In the genomic region with DNA sequence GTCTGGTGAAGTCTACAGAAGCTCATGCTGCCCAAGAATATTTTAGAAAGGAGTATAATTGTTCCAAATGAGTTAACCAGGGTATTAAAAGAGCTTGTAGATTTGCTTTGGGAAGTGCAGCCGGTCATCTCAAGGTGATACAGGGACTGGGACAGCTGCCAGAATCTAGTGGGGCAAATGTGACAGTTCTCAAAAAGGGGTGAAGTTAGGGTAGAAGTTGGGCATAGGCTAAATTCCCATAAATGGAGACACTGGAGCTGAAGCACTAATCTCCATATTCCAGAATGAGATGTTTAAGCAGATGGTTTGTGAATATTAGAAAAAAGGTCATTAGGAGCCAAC, we compare ENCODE assay signal across 23 cellular contexts.
DNase-seq lines count a peak whose midpoint lies in the region; ATAC-seq and TF ChIP-seq lines count a peak whose summit lies in the region.
"Had no signal": no experiment of that assay in that cellular context is flagged by ENCODE, and none has a peak within 500 bp of the region (broad histone marks: within the 10 kb centered on the region; RNA-seq: fewer than 3 reads in every experiment).

No MANE protein-coding gene starts in this region.

- no peak for TF ChIP-seq EP300 in upper lobe of left lung (IDR thresholded peaks at IDR 0.05)

- 32 to 47% methylated on average over 1 of the region's 1 CpG for WGBS in heart right ventricle, 2 donors
- WGBS in upper lobe of left lung, 2 donors = 62 to 71% methylated on average over 1 of the region's 1 CpG

- no peaks in the 10 kb centered on the region for H3K9me3 ChIP-seq in adipocyte (ENCODE audit: control insufficient read depth, low read length)
- no peaks in the 10 kb centered on the region for H3K9me3 ChIP-seq in heart right ventricle
- no peaks in the 10 kb centered on the region for H3K9me3 ChIP-seq in parathyroid adenoma (ENCODE audit: control insufficient read depth, low read length)
- H3K9me3 ChIP-seq in upper lobe of left lung = no peaks in the 10 kb centered on the region
- H3K9me3 ChIP-seq: Caco-2, pancreas had no signal

- H3K4me1 ChIP-seq in adipocyte (ENCODE audit: control insufficient read depth, insufficient read depth, low read length) = peaks cover 40% of the 10 kb centered on the region
- H3K4me1 ChIP-seq in heart right ventricle = peaks cover 9 to 68% (median 45%) of the 10 kb centered on the region in 9 donors
- H3K4me1 ChIP-seq in parathyroid adenoma = peaks cover 20% of the 10 kb centered on the region
- peaks cover 0 to 7% (median 6%) of the 10 kb centered on the region in 4 donors for H3K4me1 ChIP-seq in upper lobe of left lung
- H3K4me1 ChIP-seq: Caco-2 had no signal

- intact Hi-C loops in heart right ventricle (cut with DNase I) = no loop called here

- peak overlapping the region; percentile 64 for H3K4me3 ChIP-seq in adipocyte (ENCODE audit: low read length)
- H3K4me3 ChIP-seq in heart right ventricle = no peak overlapping the region
- no peak overlapping the region for H3K4me3 ChIP-seq in parathyroid adenoma (ENCODE audit: low read depth, low read length)
- H3K4me3 ChIP-seq in upper lobe of left lung = no peak overlapping the region
- H3K4me3 ChIP-seq: cardiac muscle cell, pancreas had no signal

- no peak for TF ChIP-seq POLR2A in upper lobe of left lung (IDR thresholded peaks at IDR 0.05)

- H2AFZ ChIP-seq in parathyroid adenoma = no peak overlapping the region

- peak overlapping the region; percentile 33 for H3K9ac ChIP-seq in adipocyte (ENCODE audit: low read length)
- no peak overlapping the region for H3K9ac ChIP-seq in parathyroid adenoma

- peak overlapping the region in 9 of 10 donors; percentile 16 to 79 (median 60) for H3K27ac ChIP-seq in heart right ventricle
- H3K27ac ChIP-seq in parathyroid adenoma = no peak overlapping the region
- H3K27ac ChIP-seq in upper lobe of left lung = peak overlapping the region in 3 of 4 donors; percentile 3 to 32 (median 12)
- H3K27ac ChIP-seq: cardiac muscle cell had no signal

- H3K27me3 ChIP-seq in adipocyte (replicated peaks; ENCODE audit: control insufficient read depth, insufficient read depth, low read length) = no peaks in the 10 kb centered on the region
- H3K27me3 ChIP-seq in heart right ventricle = no peaks in the 10 kb centered on the region
- no peaks in the 10 kb centered on the region for H3K27me3 ChIP-seq in parathyroid adenoma (ENCODE audit: control insufficient read depth, insufficient read depth, low read length)
- no peaks in the 10 kb centered on the region for H3K27me3 ChIP-seq in upper lobe of left lung
- H3K27me3 ChIP-seq: cardiac muscle cell, pancreas had no signal

- peak overlapping the region; percentile 9 for H3K4me2 ChIP-seq in parathyroid adenoma (ENCODE audit: low read length)

- DNase-seq in adipocyte (ENCODE audit: low read depth) (no peak), heart right ventricle (peak in 1 of 2 donors; percentile 45), upper lobe of left lung (no peak), pons (ENCODE audit: low spot score) (no peak), inferior parietal cortex (ENCODE audit: extremely low spot score) (no peak)
- DNase-seq: activated CD4-positive, alpha-beta T cell treated with anti-CD3 and anti-CD28 coated beads for 36 hours; activated naive CD4-positive, alpha-beta T cell treated with Interleukin-2 at 50 U/mL for 16 hours; activated T-cell treated with anti-CD3 and anti-CD28 coated beads, Interleukin-2, amount 50 U/mL, for 48 hours; amygdala; C1 segment of cervical spinal cord; Caco-2; DND-41; H9; Karpas-422; NCI-H1694 treated with DMSO at 0.1 percent for 48 hours; NCI-H2171; NCI-H524; pancreas; stimulated activated CD4-positive, alpha-beta T cell treated with anti-CD3 and anti-CD28 coated beads, Interleukin-1b, Interleukin-23, amount 100 ng/mL, for 48 hours; T-helper 17 cell had no signal

- peak in 7 of 8 donors; percentile 13 to 52 (median 34) for ATAC-seq in heart right ventricle
- no peak for ATAC-seq in upper lobe of left lung (ENCODE audit: low FRiP score in 2 of 2)
- no peak for ATAC-seq in GM21390 (IDR thresholded peaks at IDR 0.05; ENCODE audit: unreplicated experiment)
- ATAC-seq: pancreas, T-helper 17 cell had no signal

- TF ChIP-seq CTCF in heart right ventricle (IDR thresholded peaks at IDR 0.05) = no peak
- no peak for TF ChIP-seq CTCF in parathyroid adenoma (IDR thresholded peaks at IDR 0.05)
- TF ChIP-seq CTCF in upper lobe of left lung (IDR thresholded peaks at IDR 0.05) = no peak

- H3K36me3 ChIP-seq in adipocyte (ENCODE audit: control insufficient read depth, insufficient read depth, low read length, severe bottlenecking) = peaks cover 24% of the 10 kb centered on the region
- peaks cover 0 to 26% (median 2%) of the 10 kb centered on the region in 9 donors for H3K36me3 ChIP-seq in heart right ventricle
- no peaks in the 10 kb centered on the region for H3K36me3 ChIP-seq in parathyroid adenoma (ENCODE audit: control insufficient read depth, insufficient read depth, low read length)
- H3K36me3 ChIP-seq in upper lobe of left lung = no peaks in the 10 kb centered on the region
- H3K36me3 ChIP-seq: cardiac muscle cell, pancreas had no signal

- peaks cover 19% of the 10 kb centered on the region for H3K79me2 ChIP-seq in parathyroid adenoma

Comparison
In these comparisons a context has a peak if more than half of its experiments do, and no peak if none do; other contexts are left out.
1. ATAC-seq: peak in heart right ventricle (7 of 8); none in upper lobe of left lung (0 of 2) and GM21390 (single experiment).